Comparison of ENCODE assay signal across 17 cellular contexts in genomic region chr1:144538736-144539135, GRCh38. TPM values are rescaled to one million over a fixed set of nuclear protein-coding genes. Genes with fewer than 3 reads are reported as not detected.
"Had no signal": no experiment of that assay in that cellular context is flagged by ENCODE, and none has a peak within 500 bp of the region (broad histone marks: within the 10 kb centered on the region; RNA-seq: fewer than 3 reads in every experiment).

No MANE protein-coding gene starts in this region.

RNA-seq across cellular contexts. Expression of gene PPIAL4F, which starts 54.0 kb away (rescaled TPM):
- total RNA-seq: activated CD4-positive, alpha-beta memory T cell treated with anti-CD3 and anti-CD28 coated beads for 36 hours; activated CD4-positive, alpha-beta T cell treated with anti-CD3 and anti-CD28 coated beads for 36 hours; activated CD8-positive, alpha-beta memory T cell treated with anti-CD3 and anti-CD28 coated beads for 36 hours; activated CD8-positive, alpha-beta T cell treated with anti-CD3 and anti-CD28 coated beads for 36 hours; activated naive CD4-positive, alpha-beta T cell treated with anti-CD3 and anti-CD28 coated beads for 36 hours; activated naive CD8-positive, alpha-beta T cell treated with anti-CD3 and anti-CD28 coated beads, Interleukin-2, amount 10 ng/mL, durations not matched to agents 7 days and 5 days; activated T-cell treated with anti-CD3 and anti-CD28 coated beads, Interleukin-2, amount 50 U/mL, for 4 hours; activated T-cell treated with anti-CD3 and anti-CD28 coated beads, Interleukin-2, amount 50 U/mL, for 72 hours; activated T-helper 1 cell treated with anti-CD3 and anti-CD28 coated beads, Interleukin-12 subunit alpha, Interleukin-12 subunit beta, Interleukin-2, Interleukin-4 antibody, amounts not matched to agents 30 ng/mL and 10 ng/mL and 1 ng/mL, durations not matched to agents 14 hours and 24 hours and 36 hours; activated T-helper 17 cell treated with anti-CD3 and anti-CD28 coated beads, Interleukin-2, amount 50 U/mL, for 72 hours; ascending aorta; bronchial epithelial cell; cardiac muscle cell; T-helper 1 cell treated with Interleukin-12 subunit alpha and Interleukin-12 subunit beta and Interleukin-4 antibody, amounts not matched to agents 30 ng/mL and 1 ng/mL, for 36 hours; T-helper 17 cell; WTC11 had no signal
- polyA plus RNA-seq: adipose tissue, cardiac muscle cell had no signal
